1 cellular context compared by ENCODE assay signal in the genomic region with DNA sequence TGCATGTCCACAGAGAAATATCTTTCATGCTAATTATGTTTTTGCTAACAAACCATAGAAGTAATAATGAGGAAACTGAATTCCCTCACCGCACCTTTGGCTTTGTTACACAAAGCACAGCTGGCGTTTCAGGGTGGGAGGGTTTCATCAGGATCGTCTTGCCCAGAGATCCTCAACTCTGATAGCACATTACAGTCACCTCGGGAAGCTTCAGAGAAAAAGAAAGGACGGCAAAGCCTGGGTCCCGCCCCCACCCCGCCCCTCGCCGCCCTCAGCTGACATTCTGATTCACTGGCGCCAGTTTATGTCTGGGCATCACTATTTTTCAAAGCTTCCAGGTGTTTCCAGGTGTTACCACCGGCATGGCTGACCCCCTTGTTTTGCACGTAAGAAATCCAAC.
TF ChIP-seq lines count a peak whose summit lies in the region.

No MANE protein-coding gene starts in this region.

TF ChIP-seq in WTC11, 78 proteins besides CTCF, POLR2A, EP300 and RAD21 (continued from another document):
- TF ChIP-seq, protein P1, sequence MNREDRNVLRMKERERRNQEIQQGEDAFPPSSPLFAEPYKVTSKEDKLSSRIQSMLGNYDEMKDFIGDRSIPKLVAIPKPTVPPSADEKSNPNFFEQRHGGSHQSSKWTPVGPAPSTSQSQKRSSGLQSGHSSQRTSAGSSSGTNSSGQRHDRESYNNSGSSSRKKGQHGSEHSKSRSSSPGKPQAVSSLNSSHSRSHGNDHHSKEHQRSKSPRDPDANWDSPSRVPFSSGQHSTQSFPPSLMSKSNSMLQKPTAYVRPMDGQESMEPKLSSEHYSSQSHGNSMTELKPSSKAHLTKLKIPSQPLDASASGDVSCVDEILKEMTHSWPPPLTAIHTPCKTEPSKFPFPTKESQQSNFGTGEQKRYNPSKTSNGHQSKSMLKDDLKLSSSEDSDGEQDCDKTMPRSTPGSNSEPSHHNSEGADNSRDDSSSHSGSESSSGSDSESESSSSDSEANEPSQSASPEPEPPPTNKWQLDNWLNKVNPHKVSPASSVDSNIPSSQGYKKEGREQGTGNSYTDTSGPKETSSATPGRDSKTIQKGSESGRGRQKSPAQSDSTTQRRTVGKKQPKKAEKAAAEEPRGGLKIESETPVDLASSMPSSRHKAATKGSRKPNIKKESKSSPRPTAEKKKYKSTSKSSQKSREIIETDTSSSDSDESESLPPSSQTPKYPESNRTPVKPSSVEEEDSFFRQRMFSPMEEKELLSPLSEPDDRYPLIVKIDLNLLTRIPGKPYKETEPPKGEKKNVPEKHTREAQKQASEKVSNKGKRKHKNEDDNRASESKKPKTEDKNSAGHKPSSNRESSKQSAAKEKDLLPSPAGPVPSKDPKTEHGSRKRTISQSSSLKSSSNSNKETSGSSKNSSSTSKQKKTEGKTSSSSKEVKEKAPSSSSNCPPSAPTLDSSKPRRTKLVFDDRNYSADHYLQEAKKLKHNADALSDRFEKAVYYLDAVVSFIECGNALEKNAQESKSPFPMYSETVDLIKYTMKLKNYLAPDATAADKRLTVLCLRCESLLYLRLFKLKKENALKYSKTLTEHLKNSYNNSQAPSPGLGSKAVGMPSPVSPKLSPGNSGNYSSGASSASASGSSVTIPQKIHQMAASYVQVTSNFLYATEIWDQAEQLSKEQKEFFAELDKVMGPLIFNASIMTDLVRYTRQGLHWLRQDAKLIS (CRISPR knock-in tag; IDR thresholded peaks at IDR 0.05; ENCODE audit: borderline replicate concordance): no peak
- TF ChIP-seq CREB1 (CRISPR knock-in tag; IDR thresholded peaks at IDR 0.05): no peak
- TF ChIP-seq FOXP1 (CRISPR knock-in tag; IDR thresholded peaks at IDR 0.05; ENCODE audit: borderline replicate concordance): no peak
- TF ChIP-seq, protein P2, sequence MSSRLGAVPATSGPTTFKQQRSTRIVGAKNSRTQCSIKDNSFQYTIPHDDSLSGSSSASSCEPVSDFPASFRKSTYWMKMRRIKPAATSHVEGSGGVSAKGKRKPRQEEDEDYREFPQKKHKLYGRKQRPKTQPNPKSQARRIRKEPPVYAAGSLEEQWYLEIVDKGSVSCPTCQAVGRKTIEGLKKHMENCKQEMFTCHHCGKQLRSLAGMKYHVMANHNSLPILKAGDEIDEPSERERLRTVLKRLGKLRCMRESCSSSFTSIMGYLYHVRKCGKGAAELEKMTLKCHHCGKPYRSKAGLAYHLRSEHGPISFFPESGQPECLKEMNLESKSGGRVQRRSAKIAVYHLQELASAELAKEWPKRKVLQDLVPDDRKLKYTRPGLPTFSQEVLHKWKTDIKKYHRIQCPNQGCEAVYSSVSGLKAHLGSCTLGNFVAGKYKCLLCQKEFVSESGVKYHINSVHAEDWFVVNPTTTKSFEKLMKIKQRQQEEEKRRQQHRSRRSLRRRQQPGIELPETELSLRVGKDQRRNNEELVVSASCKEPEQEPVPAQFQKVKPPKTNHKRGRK (CRISPR knock-in tag; IDR thresholded peaks at IDR 0.05; ENCODE audit: borderline replicate concordance): no peak
TF ChIP-seq in WTC11: peak in this region for 0.
